In genomic region chr1:6783221-6783620, GRCh38 we compare ENCODE assay signal across 9 cellular contexts. TPM values are rescaled to one million over a fixed set of nuclear protein-coding genes. Genes with fewer than 3 reads are reported as not detected.
DNase-seq lines count a peak whose midpoint lies in the region; ATAC-seq and TF ChIP-seq lines count a peak whose summit lies in the region.
"Had no signal": no experiment of that assay in that cellular context is flagged by ENCODE, and none has a peak within 500 bp of the region (broad histone marks: within the 10 kb centered on the region; RNA-seq: fewer than 3 reads in every experiment).

No MANE protein-coding gene starts in this region.

- H2BK120ac ChIP-seq in H9 (ENCODE audit: low read depth, low read length, poor library complexity, severe bottlenecking): no peak overlapping the region

- H4K20me1 ChIP-seq in H9 (ENCODE audit: control insufficient read depth, insufficient read depth, insufficient read length): peaks cover 7% of the 10 kb centered on the region

- H3K9me3 Mint-ChIP-seq in H9 (no peaks in the 10 kb centered on the region), osteocyte (ENCODE audit: unreplicated experiment) (no peaks in the 10 kb centered on the region)
- H3K9me3 Mint-ChIP-seq in effector memory CD8-positive, alpha-beta T cell: no peaks in the 10 kb centered on the region

- TF ChIP-seq CTCF in H9 (conservative IDR thresholded peaks at IDR 0.05) (no peak), osteocyte (IDR thresholded peaks at IDR 0.05) (peak; percentile 20)

- no peak overlapping the region for H3K27ac Mint-ChIP-seq in H9
- H3K27ac Mint-ChIP-seq in effector memory CD8-positive, alpha-beta T cell: no peak overlapping the region
- H3K27ac Mint-ChIP-seq in osteocyte (ENCODE audit: unreplicated experiment): peak overlapping the region; percentile 94

- H3K4me2 ChIP-seq in H9 (ENCODE audit: insufficient read depth, insufficient read length, low read length): peak overlapping the region; percentile 97

- no peak overlapping the region for H4K5ac ChIP-seq in H9 (ENCODE audit: insufficient read length, low read depth, low read length)

- no peak overlapping the region for H4K91ac ChIP-seq in H9 (ENCODE audit: insufficient read length, low read depth, low read length)

- H2AFZ ChIP-seq in H9 (ENCODE audit: low read length): no peak overlapping the region

- H3K23me2 ChIP-seq in H9 (ENCODE audit: insufficient read length, low read depth, low read length, poor library complexity, severe bottlenecking): peaks cover 9% of the 10 kb centered on the region

- no peak overlapping the region for H2AK5ac ChIP-seq in H9 (ENCODE audit: insufficient read length, low read length)

- H3K14ac ChIP-seq in H9 (ENCODE audit: insufficient read depth, low read length): no peak overlapping the region

- WGBS in H9 (ENCODE audit: extremely low coverage, insufficient read length, low lambda C conversion rate): no CpG with 5 or more reads among the region's 4 CpGs

- H3K4me3 Mint-ChIP-seq in H9: peak overlapping the region; percentile 81 to 89
- H3K4me3 Mint-ChIP-seq in effector memory CD8-positive, alpha-beta T cell: peak overlapping the region; percentile 88
- H3K4me3 Mint-ChIP-seq in osteocyte (ENCODE audit: unreplicated experiment): peak overlapping the region; percentile 83

- no peak for ATAC-seq in effector memory CD8-positive, alpha-beta T cell (replicated peaks)

- H3K56ac ChIP-seq in H9 (ENCODE audit: insufficient read length, low read depth, low read length): no peak overlapping the region

- H3K79me1 ChIP-seq in H9 (ENCODE audit: insufficient read depth, low read depth, low read length, poor library complexity, severe bottlenecking): peaks cover 5% of the 10 kb centered on the region

- H3K27me3 ChIP-seq in H9 (ENCODE audit: insufficient read depth, low read length): no peaks in the 10 kb centered on the region
- no peaks in the 10 kb centered on the region for H3K27me3 ChIP-seq in NT2/D1 (ENCODE audit: insufficient read depth, insufficient read length)

- H3K27me3 Mint-ChIP-seq in H9 (ENCODE audit: low read depth) (no peaks in the 10 kb centered on the region; the same call in 1 of the 2 replicates), osteocyte (ENCODE audit: unreplicated experiment) (no peaks in the 10 kb centered on the region)
- H3K27me3 Mint-ChIP-seq in effector memory CD8-positive, alpha-beta T cell: peaks cover 0 to 8% of the 10 kb centered on the region in 2 donors

- peaks cover 0 to 8% (median 3%) of the 10 kb centered on the region in 3 experiments; a peak in 3 of 7 replicates for H3K36me3 Mint-ChIP-seq in H9 (ENCODE audit: insufficient read depth in 1 of 3, low read depth in 3 of 3)
- peaks cover 22% of the 10 kb centered on the region for H3K36me3 Mint-ChIP-seq in effector memory CD8-positive, alpha-beta T cell (ENCODE audit: insufficient read depth)
- H3K36me3 Mint-ChIP-seq in osteocyte (ENCODE audit: unreplicated experiment): no peaks in the 10 kb centered on the region

- H3K9ac ChIP-seq in H9 (ENCODE audit: extremely low read depth, insufficient read length, low read length) (no peak overlapping the region), NT2/D1 (ENCODE audit: insufficient read length, low read depth) (peak overlapping the region; percentile 61)

- H3K23ac ChIP-seq in H9 (ENCODE audit: insufficient read length, low read depth, low read length): no peak overlapping the region

- H3K18ac ChIP-seq in H9 (ENCODE audit: insufficient read length, low read depth, low read length): no peak overlapping the region

- peak overlapping the region; percentile 58 for H3K4me3 ChIP-seq in NT2/D1 (ENCODE audit: insufficient read length, low read depth)

- H3K36me3 ChIP-seq in NT2/D1 (ENCODE audit: insufficient read depth, insufficient read length, low read length): peaks cover 7% of the 10 kb centered on the region

- H4K8ac ChIP-seq in H9 (replicated peaks; ENCODE audit: insufficient read length, low read depth, low read length): no peak overlapping the region

- no peak overlapping the region for H3K4ac ChIP-seq in H9 (ENCODE audit: low read depth, low read length)

- H3K27ac ChIP-seq in H9 (ENCODE audit: insufficient read length, low read depth, low read length): no peak overlapping the region

- no peak overlapping the region for H2BK12ac ChIP-seq in H9 (ENCODE audit: insufficient read length, low read depth, low read length)

- DNase-seq in H9 (no peak), NT2/D1 (ENCODE audit: low read depth, low spot score) (no peak), osteocyte (ENCODE audit: extremely low spot score, unreplicated experiment) (no peak), ureter (ENCODE audit: low spot score) (no peak), activated gamma-delta T cell treated with Interleukin-2 at 50 U/mL for 16 hours (no peak), NCI-H774 (lab: John Stamatoyannopoulos, UW) (no peak)
- no peak for DNase-seq in effector memory CD8-positive, alpha-beta T cell
- DNase-seq: head of caudate nucleus, NCI-H524 treated with DMSO at 0.1 percent for 48 hours had no signal

- no peak overlapping the region for H2BK5ac ChIP-seq in H9 (ENCODE audit: insufficient read length, low read length)

- no peak overlapping the region for H3T11ph ChIP-seq in H9 (ENCODE audit: low read length)

- H3K9me3 ChIP-seq in H9 (ENCODE audit: control insufficient read depth, low read depth, low read length) (no peaks in the 10 kb centered on the region), NT2/D1 (ENCODE audit: insufficient read depth, low read length) (no peaks in the 10 kb centered on the region)

- H3K4me1 Mint-ChIP-seq in H9 (peaks cover 28% of the 10 kb centered on the region in 2 experiments), osteocyte (ENCODE audit: unreplicated experiment) (peaks cover 23% of the 10 kb centered on the region)
- H3K4me1 Mint-ChIP-seq in effector memory CD8-positive, alpha-beta T cell (ENCODE audit: low read depth in 2 of 2): peaks cover 17 to 21% of the 10 kb centered on the region in 2 donors

- H2BK20ac ChIP-seq in H9 (ENCODE audit: low read depth, low read length, poor library complexity, severe bottlenecking): no peak overlapping the region

- peaks cover 18% of the 10 kb centered on the region for H3K79me2 ChIP-seq in H9 (ENCODE audit: insufficient read depth, low read length)

- no peak overlapping the region for H2BK15ac ChIP-seq in H9 (ENCODE audit: low read depth, low read length)

- H3K4me1 ChIP-seq in H9 (ENCODE audit: insufficient read depth, low read length) (no peaks in the 10 kb centered on the region; the same call in 1 of the 2 replicates), NT2/D1 (ENCODE audit: insufficient read depth, insufficient read length) (no peaks in the 10 kb centered on the region)

RNA-seq across cellular contexts. Expression of gene CAMTA1, which starts 2.0 kb away (rescaled TPM):
- total RNA-seq in H9 (2021) (115 and 116 TPM in 2 replicates), osteocyte (68.1 and 81.6 TPM in 2 replicates), ureter (88.1 TPM)
